Comparison of ENCODE assay signal across 1 cellular context in the genomic region with DNA sequence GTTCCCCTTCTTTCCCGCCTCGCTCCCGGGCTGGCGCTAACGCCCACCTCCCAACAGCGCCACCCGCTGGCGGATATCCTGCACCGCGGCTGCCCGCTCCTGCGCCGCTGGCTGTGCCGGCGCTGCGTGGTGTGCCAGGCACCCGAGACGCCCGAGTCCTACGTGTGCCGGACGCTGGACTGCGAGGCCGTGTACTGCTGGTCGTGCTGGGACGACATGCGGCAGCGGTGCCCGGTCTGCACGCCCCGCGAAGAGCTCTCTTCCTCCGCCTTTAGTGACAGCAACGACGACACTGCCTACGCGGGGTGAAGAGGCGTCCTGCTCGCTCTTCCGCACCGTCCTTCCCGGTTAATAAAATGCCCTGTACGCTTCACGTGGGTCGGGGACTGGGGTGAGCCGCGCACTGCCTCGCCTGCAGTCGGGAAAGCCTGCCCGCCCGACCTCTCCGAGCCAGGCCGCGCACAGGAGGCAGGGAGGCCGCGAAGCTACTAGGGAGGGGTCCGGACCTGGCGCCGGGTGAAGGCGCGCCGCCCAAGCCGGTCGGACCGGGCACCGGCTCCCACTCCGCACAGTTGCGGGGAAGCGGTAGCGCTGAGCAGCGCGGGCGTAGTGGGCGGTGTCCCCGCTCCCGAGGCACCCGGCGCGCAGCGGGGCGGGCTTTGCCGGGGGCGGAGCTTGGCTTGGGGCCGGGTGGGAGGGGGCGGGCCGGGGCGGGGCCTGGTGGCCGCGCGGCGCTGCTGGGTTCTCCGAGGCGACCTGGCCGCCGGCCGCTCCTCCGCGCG.
TF ChIP-seq lines count a peak whose summit lies in the region.

A gene with protein sequence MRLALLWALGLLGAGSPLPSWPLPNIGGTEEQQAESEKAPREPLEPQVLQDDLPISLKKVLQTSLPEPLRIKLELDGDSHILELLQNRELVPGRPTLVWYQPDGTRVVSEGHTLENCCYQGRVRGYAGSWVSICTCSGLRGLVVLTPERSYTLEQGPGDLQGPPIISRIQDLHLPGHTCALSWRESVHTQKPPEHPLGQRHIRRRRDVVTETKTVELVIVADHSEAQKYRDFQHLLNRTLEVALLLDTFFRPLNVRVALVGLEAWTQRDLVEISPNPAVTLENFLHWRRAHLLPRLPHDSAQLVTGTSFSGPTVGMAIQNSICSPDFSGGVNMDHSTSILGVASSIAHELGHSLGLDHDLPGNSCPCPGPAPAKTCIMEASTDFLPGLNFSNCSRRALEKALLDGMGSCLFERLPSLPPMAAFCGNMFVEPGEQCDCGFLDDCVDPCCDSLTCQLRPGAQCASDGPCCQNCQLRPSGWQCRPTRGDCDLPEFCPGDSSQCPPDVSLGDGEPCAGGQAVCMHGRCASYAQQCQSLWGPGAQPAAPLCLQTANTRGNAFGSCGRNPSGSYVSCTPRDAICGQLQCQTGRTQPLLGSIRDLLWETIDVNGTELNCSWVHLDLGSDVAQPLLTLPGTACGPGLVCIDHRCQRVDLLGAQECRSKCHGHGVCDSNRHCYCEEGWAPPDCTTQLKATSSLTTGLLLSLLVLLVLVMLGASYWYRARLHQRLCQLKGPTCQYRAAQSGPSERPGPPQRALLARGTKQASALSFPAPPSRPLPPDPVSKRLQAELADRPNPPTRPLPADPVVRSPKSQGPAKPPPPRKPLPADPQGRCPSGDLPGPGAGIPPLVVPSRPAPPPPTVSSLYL (plus strand): TSS at position 757 of the 782 bp plus-strand sequence. CDS start 71 bp downstream, outside the sequence.

TF ChIP-seq in HepG2, 621 proteins besides CTCF, POLR2A, EP300 and RAD21 (continued from another document and continues in another):
- TF ChIP-seq, protein P1, sequence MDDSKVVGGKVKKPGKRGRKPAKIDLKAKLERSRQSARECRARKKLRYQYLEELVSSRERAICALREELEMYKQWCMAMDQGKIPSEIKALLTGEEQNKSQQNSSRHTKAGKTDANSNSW (CRISPR knock-in tag; IDR thresholded peaks at IDR 0.05; ENCODE audit: borderline replicate concordance) = no peak
- TF ChIP-seq, protein P2, sequence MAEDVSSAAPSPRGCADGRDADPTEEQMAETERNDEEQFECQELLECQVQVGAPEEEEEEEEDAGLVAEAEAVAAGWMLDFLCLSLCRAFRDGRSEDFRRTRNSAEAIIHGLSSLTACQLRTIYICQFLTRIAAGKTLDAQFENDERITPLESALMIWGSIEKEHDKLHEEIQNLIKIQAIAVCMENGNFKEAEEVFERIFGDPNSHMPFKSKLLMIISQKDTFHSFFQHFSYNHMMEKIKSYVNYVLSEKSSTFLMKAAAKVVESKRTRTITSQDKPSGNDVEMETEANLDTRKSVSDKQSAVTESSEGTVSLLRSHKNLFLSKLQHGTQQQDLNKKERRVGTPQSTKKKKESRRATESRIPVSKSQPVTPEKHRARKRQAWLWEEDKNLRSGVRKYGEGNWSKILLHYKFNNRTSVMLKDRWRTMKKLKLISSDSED (CRISPR knock-in tag; IDR thresholded peaks at IDR 0.05) = no peak; the same call in 1 of the 2 replicates
- TF ChIP-seq HOXA3 (CRISPR knock-in tag; IDR thresholded peaks at IDR 0.05) (peak; percentile 66), CREM (IDR thresholded peaks at IDR 0.05) (no peak), CREM (CRISPR knock-in tag; IDR thresholded peaks at IDR 0.05) (no peak), ZIK1 (CRISPR knock-in tag; IDR thresholded peaks at IDR 0.05; ENCODE audit: borderline replicate concordance, low read depth) (peak; percentile 89), CBFB (CRISPR knock-in tag; IDR thresholded peaks at IDR 0.05) (peak; percentile 52), ZMYM4 (CRISPR knock-in tag; IDR thresholded peaks at IDR 0.05) (peak; percentile 61; the same call in 1 of the 2 replicates), TOPORS (CRISPR knock-in tag; IDR thresholded peaks at IDR 0.05) (no peak), ZNF614 (CRISPR knock-in tag; IDR thresholded peaks at IDR 0.05; ENCODE audit: borderline replicate concordance) (no peak), NFE2L1 (CRISPR knock-in tag; IDR thresholded peaks at IDR 0.05; ENCODE audit: borderline replicate concordance) (no peak; the same call in 1 of the 2 replicates), ZNF768 (CRISPR knock-in tag; IDR thresholded peaks at IDR 0.05) (no peak; the same call in none of the 2 replicates), ZNF124 (CRISPR knock-in tag; IDR thresholded peaks at IDR 0.05) (0 out of 2 replicates have a peak, but pooled peaks have one; percentile 49), XRCC5 (optimal IDR thresholded peaks at IDR 0.05; ENCODE audit: low read length) (peak; percentile 94), ZSCAN29 (CRISPR knock-in tag; conservative IDR thresholded peaks at IDR 0.05) (no peak), PCBP1 (IDR thresholded peaks at IDR 0.05; ENCODE audit: borderline replicate concordance, low read depth, low read length) (no peak), ZNF296 (CRISPR knock-in tag; conservative IDR thresholded peaks at IDR 0.05) (no peak), TCF12 (IDR thresholded peaks at IDR 0.05) (no peak), TCF12 (CRISPR knock-in tag; IDR thresholded peaks at IDR 0.05) (no peak), KLF9 (CRISPR knock-in tag; IDR thresholded peaks at IDR 0.05; ENCODE audit: low read depth) (peak; percentile 85; the same call in 1 of the 2 replicates), TGIF2 (CRISPR knock-in tag; IDR thresholded peaks at IDR 0.05) (peak; percentile 93), SIN3A (IDR thresholded peaks at IDR 0.05; ENCODE audit: borderline replicate concordance, low read depth, low read length) (0 out of 2 replicates have a peak, but pooled peaks have one; percentile 38), POGZ (CRISPR knock-in tag; IDR thresholded peaks at IDR 0.05) (peak; percentile 13; the same call in 1 of the 2 replicates), ZFP62 (CRISPR knock-in tag; IDR thresholded peaks at IDR 0.05) (no peak), MAZ (IDR thresholded peaks at IDR 0.05; ENCODE audit: borderline replicate concordance, low read depth, low read length) (no peak), MAZ (CRISPR knock-in tag; IDR thresholded peaks at IDR 0.05; ENCODE audit: low read depth) (peak; percentile 92; the same call in 1 of the 2 replicates), ZSCAN20 (CRISPR knock-in tag; IDR thresholded peaks at IDR 0.05; ENCODE audit: borderline replicate concordance) (no peak), NRL (CRISPR knock-in tag; IDR thresholded peaks at IDR 0.05; ENCODE audit: borderline replicate concordance) (no peak; the same call in none of the 2 replicates), KLF6 (CRISPR knock-in tag; IDR thresholded peaks at IDR 0.05) (peak; percentile 44; the same call in 1 of the 2 replicates), TARDBP (CRISPR knock-in tag; IDR thresholded peaks at IDR 0.05) (peak; percentile 42; the same call in 1 of the 2 replicates), ZNF496 (CRISPR knock-in tag; IDR thresholded peaks at IDR 0.05; ENCODE audit: insufficient replicate concordance) (no peak)
- TF ChIP-seq, protein P3, sequence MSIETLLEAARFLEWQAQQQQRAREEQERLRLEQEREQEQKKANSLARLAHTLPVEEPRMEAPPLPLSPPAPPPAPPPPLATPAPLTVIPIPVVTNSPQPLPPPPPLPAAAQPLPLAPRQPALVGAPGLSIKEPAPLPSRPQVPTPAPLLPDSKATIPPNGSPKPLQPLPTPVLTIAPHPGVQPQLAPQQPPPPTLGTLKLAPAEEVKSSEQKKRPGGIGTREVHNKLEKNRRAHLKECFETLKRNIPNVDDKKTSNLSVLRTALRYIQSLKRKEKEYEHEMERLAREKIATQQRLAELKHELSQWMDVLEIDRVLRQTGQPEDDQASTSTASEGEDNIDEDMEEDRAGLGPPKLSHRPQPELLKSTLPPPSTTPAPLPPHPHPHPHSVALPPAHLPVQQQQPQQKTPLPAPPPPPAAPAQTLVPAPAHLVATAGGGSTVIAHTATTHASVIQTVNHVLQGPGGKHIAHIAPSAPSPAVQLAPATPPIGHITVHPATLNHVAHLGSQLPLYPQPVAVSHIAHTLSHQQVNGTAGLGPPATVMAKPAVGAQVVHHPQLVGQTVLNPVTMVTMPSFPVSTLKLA (IDR thresholded peaks at IDR 0.05) = no peak
- TF ChIP-seq, protein P4, sequence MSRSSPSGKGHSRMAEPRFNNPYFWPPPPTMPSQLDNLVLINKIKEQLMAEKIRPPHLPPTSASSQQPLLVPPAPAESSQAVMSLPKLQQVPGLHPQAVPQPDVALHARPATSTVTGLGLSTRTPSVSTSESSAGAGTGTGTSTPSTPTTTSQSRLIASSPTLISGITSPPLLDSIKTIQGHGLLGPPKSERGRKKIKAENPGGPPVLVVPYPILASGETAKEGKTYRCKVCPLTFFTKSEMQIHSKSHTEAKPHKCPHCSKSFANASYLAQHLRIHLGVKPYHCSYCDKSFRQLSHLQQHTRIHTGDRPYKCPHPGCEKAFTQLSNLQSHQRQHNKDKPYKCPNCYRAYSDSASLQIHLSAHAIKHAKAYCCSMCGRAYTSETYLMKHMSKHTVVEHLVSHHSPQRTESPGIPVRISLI (CRISPR knock-in tag; IDR thresholded peaks at IDR 0.05; ENCODE audit: borderline replicate concordance) = 0 out of 2 replicates have a peak, but pooled peaks have one; percentile 19
- TF ChIP-seq, protein P5, sequence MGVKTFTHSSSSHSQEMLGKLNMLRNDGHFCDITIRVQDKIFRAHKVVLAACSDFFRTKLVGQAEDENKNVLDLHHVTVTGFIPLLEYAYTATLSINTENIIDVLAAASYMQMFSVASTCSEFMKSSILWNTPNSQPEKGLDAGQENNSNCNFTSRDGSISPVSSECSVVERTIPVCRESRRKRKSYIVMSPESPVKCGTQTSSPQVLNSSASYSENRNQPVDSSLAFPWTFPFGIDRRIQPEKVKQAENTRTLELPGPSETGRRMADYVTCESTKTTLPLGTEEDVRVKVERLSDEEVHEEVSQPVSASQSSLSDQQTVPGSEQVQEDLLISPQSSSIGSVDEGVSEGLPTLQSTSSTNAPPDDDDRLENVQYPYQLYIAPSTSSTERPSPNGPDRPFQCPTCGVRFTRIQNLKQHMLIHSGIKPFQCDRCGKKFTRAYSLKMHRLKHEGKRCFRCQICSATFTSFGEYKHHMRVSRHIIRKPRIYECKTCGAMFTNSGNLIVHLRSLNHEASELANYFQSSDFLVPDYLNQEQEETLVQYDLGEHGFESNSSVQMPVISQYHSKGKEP (CRISPR knock-in tag; IDR thresholded peaks at IDR 0.05) = no peak
- TF ChIP-seq, protein P6, sequence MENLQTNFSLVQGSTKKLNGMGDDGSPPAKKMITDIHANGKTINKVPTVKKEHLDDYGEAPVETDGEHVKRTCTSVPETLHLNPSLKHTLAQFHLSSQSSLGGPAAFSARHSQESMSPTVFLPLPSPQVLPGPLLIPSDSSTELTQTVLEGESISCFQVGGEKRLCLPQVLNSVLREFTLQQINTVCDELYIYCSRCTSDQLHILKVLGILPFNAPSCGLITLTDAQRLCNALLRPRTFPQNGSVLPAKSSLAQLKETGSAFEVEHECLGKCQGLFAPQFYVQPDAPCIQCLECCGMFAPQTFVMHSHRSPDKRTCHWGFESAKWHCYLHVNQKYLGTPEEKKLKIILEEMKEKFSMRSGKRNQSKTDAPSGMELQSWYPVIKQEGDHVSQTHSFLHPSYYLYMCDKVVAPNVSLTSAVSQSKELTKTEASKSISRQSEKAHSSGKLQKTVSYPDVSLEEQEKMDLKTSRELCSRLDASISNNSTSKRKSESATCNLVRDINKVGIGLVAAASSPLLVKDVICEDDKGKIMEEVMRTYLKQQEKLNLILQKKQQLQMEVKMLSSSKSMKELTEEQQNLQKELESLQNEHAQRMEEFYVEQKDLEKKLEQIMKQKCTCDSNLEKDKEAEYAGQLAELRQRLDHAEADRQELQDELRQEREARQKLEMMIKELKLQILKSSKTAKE (CRISPR knock-in tag; IDR thresholded peaks at IDR 0.05; ENCODE audit: borderline replicate concordance) = no peak
- TF ChIP-seq, protein P7, sequence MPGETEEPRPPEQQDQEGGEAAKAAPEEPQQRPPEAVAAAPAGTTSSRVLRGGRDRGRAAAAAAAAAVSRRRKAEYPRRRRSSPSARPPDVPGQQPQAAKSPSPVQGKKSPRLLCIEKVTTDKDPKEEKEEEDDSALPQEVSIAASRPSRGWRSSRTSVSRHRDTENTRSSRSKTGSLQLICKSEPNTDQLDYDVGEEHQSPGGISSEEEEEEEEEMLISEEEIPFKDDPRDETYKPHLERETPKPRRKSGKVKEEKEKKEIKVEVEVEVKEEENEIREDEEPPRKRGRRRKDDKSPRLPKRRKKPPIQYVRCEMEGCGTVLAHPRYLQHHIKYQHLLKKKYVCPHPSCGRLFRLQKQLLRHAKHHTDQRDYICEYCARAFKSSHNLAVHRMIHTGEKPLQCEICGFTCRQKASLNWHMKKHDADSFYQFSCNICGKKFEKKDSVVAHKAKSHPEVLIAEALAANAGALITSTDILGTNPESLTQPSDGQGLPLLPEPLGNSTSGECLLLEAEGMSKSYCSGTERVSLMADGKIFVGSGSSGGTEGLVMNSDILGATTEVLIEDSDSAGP (CRISPR knock-in tag; IDR thresholded peaks at IDR 0.05; ENCODE audit: borderline replicate concordance) = peak; percentile 92
- TF ChIP-seq, protein P8, sequence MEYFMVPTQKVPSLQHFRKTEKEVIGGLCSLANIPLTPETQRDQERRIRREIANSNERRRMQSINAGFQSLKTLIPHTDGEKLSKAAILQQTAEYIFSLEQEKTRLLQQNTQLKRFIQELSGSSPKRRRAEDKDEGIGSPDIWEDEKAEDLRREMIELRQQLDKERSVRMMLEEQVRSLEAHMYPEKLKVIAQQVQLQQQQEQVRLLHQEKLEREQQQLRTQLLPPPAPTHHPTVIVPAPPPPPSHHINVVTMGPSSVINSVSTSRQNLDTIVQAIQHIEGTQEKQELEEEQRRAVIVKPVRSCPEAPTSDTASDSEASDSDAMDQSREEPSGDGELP (IDR thresholded peaks at IDR 0.05; ENCODE audit: borderline replicate concordance, low read depth) = no peak
- TF ChIP-seq, protein P9, sequence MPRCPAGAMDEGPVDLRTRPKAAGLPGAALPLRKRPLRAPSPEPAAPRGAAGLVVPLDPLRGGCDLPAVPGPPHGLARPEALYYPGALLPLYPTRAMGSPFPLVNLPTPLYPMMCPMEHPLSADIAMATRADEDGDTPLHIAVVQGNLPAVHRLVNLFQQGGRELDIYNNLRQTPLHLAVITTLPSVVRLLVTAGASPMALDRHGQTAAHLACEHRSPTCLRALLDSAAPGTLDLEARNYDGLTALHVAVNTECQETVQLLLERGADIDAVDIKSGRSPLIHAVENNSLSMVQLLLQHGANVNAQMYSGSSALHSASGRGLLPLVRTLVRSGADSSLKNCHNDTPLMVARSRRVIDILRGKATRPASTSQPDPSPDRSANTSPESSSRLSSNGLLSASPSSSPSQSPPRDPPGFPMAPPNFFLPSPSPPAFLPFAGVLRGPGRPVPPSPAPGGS (CRISPR knock-in tag; IDR thresholded peaks at IDR 0.05) = peak; percentile 67; the same call in 1 of the 2 replicates
- TF ChIP-seq, protein P10, sequence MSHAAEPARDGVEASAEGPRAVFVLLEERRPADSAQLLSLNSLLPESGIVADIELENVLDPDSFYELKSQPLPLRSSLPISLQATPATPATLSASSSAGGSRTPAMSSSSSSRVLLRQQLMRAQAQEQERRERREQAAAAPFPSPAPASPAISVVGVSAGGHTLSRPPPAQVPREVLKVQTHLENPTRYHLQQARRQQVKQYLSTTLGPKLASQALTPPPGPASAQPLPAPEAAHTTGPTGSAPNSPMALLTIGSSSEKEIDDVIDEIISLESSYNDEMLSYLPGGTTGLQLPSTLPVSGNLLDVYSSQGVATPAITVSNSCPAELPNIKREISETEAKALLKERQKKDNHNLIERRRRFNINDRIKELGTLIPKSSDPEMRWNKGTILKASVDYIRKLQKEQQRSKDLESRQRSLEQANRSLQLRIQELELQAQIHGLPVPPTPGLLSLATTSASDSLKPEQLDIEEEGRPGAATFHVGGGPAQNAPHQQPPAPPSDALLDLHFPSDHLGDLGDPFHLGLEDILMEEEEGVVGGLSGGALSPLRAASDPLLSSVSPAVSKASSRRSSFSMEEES (CRISPR knock-in tag; IDR thresholded peaks at IDR 0.05) = peak; percentile 64; the same call in 1 of the 2 replicates
